3 cellular contexts compared by ENCODE assay signal in the genomic region with DNA sequence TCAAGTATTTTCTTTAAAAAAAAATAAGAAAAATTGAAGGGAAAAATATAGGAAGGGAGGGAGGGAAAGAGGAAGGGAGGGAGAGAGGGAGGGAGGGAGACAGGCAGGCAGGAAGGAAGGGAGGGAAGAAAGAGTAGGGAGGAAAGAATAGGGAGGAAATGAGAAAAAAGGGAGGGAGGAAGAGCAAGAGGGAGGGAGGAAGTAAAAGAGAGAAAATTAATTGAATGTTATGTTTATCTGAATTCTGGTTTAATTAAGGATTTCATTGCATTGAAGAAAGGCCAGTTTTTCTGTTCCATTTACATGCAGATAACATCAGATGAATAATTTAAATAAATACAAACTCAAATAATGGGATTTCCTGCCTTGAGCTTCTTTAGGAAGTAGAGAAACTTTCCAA.
TF ChIP-seq lines count a peak whose summit lies in the region.

No MANE protein-coding gene starts in this region.

TF ChIP-seq in HEK293, 187 proteins besides CTCF, POLR2A, EP300 and RAD21:
- peak; percentile 74 for TF ChIP-seq WT1 (tag by site-specific recombination; IDR thresholded peaks at IDR 0.05)
- TF ChIP-seq ZNF324 (tag by site-specific recombination; IDR thresholded peaks at IDR 0.05) = no peak
- no peak for TF ChIP-seq TCF7L2 (IDR thresholded peaks at IDR 0.05; ENCODE audit: borderline replicate concordance, low read depth, low read length)

TF ChIP-seq in K562, 482 proteins besides CTCF, POLR2A, EP300 and RAD21:
- TF ChIP-seq PCBP2 (IDR thresholded peaks at IDR 0.05; ENCODE audit: low read depth, low read length, poor library complexity, severe bottlenecking) = peak; percentile 80
- peak; percentile 39 for TF ChIP-seq HNRNPK (IDR thresholded peaks at IDR 0.05; ENCODE audit: low read depth, low read length, poor library complexity, severe bottlenecking)
- no peak for TF ChIP-seq GTF2A2 (tag; IDR thresholded peaks at IDR 0.05)
TF ChIP-seq in K562: peak in this region for 2.

TF ChIP-seq in GM23338, 12 proteins besides CTCF, POLR2A, EP300 and RAD21:
- no peak for TF ChIP-seq ZNF114 (CRISPR knock-in tag; IDR thresholded peaks at IDR 0.05)
- no peak for TF ChIP-seq CREB1 (CRISPR knock-in tag; IDR thresholded peaks at IDR 0.05; ENCODE audit: low read depth)
- no peak for TF ChIP-seq ZNF331 (CRISPR knock-in tag; IDR thresholded peaks at IDR 0.05; ENCODE audit: low read depth)
- no peak for TF ChIP-seq EZH2 (IDR thresholded peaks at IDR 0.05; ENCODE audit: low read depth, unreplicated experiment)
- TF ChIP-seq ETS1 (IDR thresholded peaks at IDR 0.05) = no peak
- TF ChIP-seq, protein P1, sequence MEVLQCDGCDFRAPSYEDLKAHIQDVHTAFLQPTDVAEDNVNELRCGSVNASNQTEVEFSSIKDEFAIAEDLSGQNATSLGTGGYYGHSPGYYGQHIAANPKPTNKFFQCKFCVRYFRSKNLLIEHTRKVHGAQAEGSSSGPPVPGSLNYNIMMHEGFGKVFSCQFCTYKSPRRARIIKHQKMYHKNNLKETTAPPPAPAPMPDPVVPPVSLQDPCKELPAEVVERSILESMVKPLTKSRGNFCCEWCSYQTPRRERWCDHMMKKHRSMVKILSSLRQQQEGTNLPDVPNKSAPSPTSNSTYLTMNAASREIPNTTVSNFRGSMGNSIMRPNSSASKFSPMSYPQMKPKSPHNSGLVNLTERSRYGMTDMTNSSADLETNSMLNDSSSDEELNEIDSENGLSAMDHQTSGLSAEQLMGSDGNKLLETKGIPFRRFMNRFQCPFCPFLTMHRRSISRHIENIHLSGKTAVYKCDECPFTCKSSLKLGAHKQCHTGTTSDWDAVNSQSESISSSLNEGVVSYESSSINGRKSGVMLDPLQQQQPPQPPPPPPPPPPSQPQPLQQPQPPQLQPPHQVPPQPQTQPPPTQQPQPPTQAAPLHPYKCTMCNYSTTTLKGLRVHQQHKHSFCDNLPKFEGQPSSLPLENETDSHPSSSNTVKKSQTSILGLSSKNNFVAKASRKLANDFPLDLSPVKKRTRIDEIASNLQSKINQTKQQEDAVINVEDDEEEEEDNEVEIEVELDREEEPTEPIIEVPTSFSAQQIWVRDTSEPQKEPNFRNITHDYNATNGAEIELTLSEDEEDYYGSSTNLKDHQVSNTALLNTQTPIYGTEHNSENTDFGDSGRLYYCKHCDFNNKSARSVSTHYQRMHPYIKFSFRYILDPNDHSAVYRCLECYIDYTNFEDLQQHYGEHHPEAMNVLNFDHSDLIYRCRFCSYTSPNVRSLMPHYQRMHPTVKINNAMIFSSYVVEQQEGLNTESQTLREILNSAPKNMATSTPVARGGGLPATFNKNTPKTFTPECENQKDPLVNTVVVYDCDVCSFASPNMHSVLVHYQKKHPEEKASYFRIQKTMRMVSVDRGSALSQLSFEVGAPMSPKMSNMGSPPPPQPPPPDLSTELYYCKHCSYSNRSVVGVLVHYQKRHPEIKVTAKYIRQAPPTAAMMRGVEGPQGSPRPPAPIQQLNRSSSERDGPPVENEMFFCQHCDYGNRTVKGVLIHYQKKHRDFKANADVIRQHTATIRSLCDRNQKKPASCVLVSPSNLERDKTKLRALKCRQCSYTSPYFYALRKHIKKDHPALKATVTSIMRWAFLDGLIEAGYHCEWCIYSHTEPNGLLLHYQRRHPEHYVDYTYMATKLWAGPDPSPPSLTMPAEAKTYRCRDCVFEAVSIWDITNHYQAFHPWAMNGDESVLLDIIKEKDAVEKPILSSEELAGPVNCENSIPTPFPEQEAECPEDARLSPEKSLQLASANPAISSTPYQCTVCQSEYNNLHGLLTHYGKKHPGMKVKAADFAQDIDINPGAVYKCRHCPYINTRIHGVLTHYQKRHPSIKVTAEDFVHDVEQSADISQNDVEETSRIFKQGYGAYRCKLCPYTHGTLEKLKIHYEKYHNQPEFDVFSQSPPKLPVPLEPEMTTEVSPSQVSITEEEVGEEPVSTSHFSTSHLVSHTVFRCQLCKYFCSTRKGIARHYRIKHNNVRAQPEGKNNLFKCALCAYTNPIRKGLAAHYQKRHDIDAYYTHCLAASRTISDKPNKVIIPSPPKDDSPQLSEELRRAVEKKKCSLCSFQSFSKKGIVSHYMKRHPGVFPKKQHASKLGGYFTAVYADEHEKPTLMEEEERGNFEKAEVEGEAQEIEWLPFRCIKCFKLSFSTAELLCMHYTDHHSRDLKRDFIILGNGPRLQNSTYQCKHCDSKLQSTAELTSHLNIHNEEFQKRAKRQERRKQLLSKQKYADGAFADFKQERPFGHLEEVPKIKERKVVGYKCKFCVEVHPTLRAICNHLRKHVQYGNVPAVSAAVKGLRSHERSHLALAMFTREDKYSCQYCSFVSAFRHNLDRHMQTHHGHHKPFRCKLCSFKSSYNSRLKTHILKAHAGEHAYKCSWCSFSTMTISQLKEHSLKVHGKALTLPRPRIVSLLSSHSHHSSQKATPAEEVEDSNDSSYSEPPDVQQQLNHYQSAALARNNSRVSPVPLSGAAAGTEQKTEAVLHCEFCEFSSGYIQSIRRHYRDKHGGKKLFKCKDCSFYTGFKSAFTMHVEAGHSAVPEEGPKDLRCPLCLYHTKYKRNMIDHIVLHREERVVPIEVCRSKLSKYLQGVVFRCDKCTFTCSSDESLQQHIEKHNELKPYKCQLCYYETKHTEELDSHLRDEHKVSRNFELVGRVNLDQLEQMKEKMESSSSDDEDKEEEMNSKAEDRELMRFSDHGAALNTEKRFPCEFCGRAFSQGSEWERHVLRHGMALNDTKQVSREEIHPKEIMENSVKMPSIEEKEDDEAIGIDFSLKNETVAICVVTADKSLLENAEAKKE (CRISPR knock-in tag; IDR thresholded peaks at IDR 0.05) = no peak
- TF ChIP-seq JUNB (IDR thresholded peaks at IDR 0.05; ENCODE audit: unreplicated experiment) = no peak
- no peak for TF ChIP-seq NANOG (IDR thresholded peaks at IDR 0.05; ENCODE audit: borderline replicate concordance)
- TF ChIP-seq REST (IDR thresholded peaks at IDR 0.05; ENCODE audit: unreplicated experiment) = no peak
- no peak for TF ChIP-seq EZH2phosphoT487 (IDR thresholded peaks at IDR 0.05; ENCODE audit: unreplicated experiment)
- no peak for TF ChIP-seq STAT1 (IDR thresholded peaks at IDR 0.05; ENCODE audit: unreplicated experiment)
